ENCODE assay signal across 18 cellular contexts in the genomic region with DNA sequence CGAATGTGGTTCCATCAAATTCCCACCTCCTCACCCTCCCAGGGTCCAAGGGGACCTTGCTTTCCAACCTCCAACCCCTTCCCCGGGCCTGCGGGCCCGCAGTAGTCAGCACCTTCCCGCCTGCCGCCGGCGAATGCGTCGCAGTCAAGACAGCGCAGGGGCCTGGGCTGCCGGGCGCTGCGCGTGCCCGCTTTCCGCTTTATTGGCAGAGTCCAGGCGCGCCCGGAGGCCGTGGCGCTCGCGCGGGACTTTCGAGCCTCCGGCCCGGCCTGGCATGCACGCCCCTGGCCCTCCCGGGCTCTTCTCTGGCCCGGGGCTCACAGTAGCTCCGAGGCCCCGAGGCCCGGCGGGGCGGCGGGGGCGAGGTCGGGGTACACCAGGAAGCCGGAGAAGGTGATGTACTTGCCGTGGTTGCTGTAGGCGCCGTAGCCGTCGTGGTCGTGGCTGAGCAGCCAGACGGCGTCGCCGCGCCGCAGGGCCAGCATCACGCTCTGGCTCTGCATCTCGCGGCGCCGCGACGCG. TPM values are rescaled to one million over a fixed set of nuclear protein-coding genes. Genes with fewer than 3 reads are reported as not detected.
DNase-seq lines count a peak whose midpoint lies in the region; ATAC-seq, FAIRE-seq and TF ChIP-seq lines count a peak whose summit lies in the region.
"Had no signal": no experiment of that assay in that cellular context is flagged by ENCODE, and none has a peak within 500 bp of the region (broad histone marks: within the 10 kb centered on the region; RNA-seq: fewer than 3 reads in every experiment).

No MANE protein-coding gene starts in this region.

- H3K36me3 ChIP-seq in HepG2 (replicated peaks in 1 of 2; ENCODE audit: control insufficient read depth in 1 of 2, insufficient read depth in 2 of 2, low read length in 2 of 2) = no peaks in the 10 kb centered on the region; a peak in 1 of 5 replicates
- H3K36me3 ChIP-seq in right lobe of liver = peaks cover 0 to 6% (median 0%) of the 10 kb centered on the region in 4 donors
- peaks cover 0 to 12% of the 10 kb centered on the region in 2 donors for H3K36me3 ChIP-seq in psoas muscle (ENCODE audit: insufficient read depth in 1 of 2, low read depth in 1 of 2)

- H3K9me3 ChIP-seq in HepG2 (ENCODE audit: low read length) = no peaks in the 10 kb centered on the region
- no peaks in the 10 kb centered on the region for H3K9me3 ChIP-seq in right lobe of liver
- no peaks in the 10 kb centered on the region for H3K9me3 ChIP-seq in psoas muscle
- H3K9me3 ChIP-seq: A549, body of pancreas had no signal

- H3K4me1 ChIP-seq in HepG2 (ENCODE audit: insufficient read depth, low read length) = peaks cover 65% of the 10 kb centered on the region
- H3K4me1 ChIP-seq in right lobe of liver = peaks cover 0 to 3% (median 0%) of the 10 kb centered on the region in 4 donors
- H3K4me1 ChIP-seq in psoas muscle = no peaks in the 10 kb centered on the region

- no TSS peak for BruUV-seq in HepG2 (replicated peaks; lab: Mats Ljungman, UMichigan)

- no peak for ATAC-seq in HepG2
- no peak for ATAC-seq in right lobe of liver
- peak; percentile 19 for ATAC-seq in left ventricle myocardium superior
- ATAC-seq in psoas muscle = peak in 1 of 4 donors; percentile 38
- no peak for ATAC-seq in GM18505 (IDR thresholded peaks at IDR 0.05; ENCODE audit: unreplicated experiment)
- ATAC-seq in GM21529 (IDR thresholded peaks at IDR 0.05; ENCODE audit: unreplicated experiment) = no peak
- ATAC-seq in GM21526 (IDR thresholded peaks at IDR 0.05; ENCODE audit: low FRiP score, unreplicated experiment) = no peak
- ATAC-seq: A549, body of pancreas, T-helper 17 cell had no signal

- WGBS in HepG2 (ENCODE audit: low lambda C conversion rate) = 96% methylated on average over 44 of the region's 60 CpGs
- no CpG with 5 or more reads among the region's 60 CpGs for WGBS in right lobe of liver (ENCODE audit: insufficient coverage, low coverage, low lambda C conversion rate, missing lambda C conversion rate)
- 30 to 33% (median 32%) methylated on average over 53 to 60 of the region's 60 CpGs for WGBS in psoas muscle, 3 donors

- H3K9ac ChIP-seq in HepG2 (ENCODE audit: insufficient read depth, low read depth, low read length) = no peak overlapping the region

- TF ChIP-seq EP300 in HepG2 (IDR thresholded peaks at IDR 0.05; ENCODE audit: low read depth in 2 of 2, low read length in 2 of 2) = no peak
- no peak for TF ChIP-seq EP300 in HepG2 (CRISPR knock-in tag; IDR thresholded peaks at IDR 0.05; ENCODE audit: borderline replicate concordance)

- no peak overlapping the region for H3K4me2 ChIP-seq in HepG2 (ENCODE audit: low read depth, low read length)
- H3K4me2 ChIP-seq: A549 had no signal

- TF ChIP-seq RAD21 in HepG2 (CRISPR knock-in tag; IDR thresholded peaks at IDR 0.05) = no peak

- CTCF ChIA-PET in HepG2 (lab: Yijun Ruan, JAX; ENCODE audit: low intra/inter-chr PET ratio, low total read pairs) = no interaction called here

- H3K27ac ChIP-seq in HepG2 (ENCODE audit: extremely low read length, insufficient read depth, low read length) (no peak overlapping the region), right lobe of liver (no peak overlapping the region), psoas muscle (no peak overlapping the region)
- H3K27ac ChIP-seq: A549, body of pancreas, epithelial cell of prostate had no signal

- H3K4me3 ChIP-seq in HepG2 (replicated peaks in 1 of 3; ENCODE audit: insufficient read depth in 1 of 3, low read depth in 2 of 3, low read length in 3 of 3) = no peak overlapping the region
- H3K4me3 ChIP-seq in right lobe of liver = no peak overlapping the region
- peak overlapping the region; percentile 53 for H3K4me3 ChIP-seq in psoas muscle
- H3K4me3 ChIP-seq: A549, body of pancreas had no signal

- H2AFZ ChIP-seq in HepG2 (ENCODE audit: low read length) = no peak overlapping the region

- intact Hi-C loops in HepG2 (cut with micrococcal nuclease; ENCODE audit: unreplicated experiment) = loop anchor here (5.0 kb wide), 1 partner anchor 522 kb away; no protein-coding TSS in a partner anchor
- intact Hi-C loops in right lobe of liver (cut with DNase I) = no loop called here
- intact Hi-C loops in left ventricle myocardium superior (cut with micrococcal nuclease) = no loop called here
- intact Hi-C loops in psoas muscle (cut with DNase I) = no loop called here

- DNase-seq in HepG2 (ENCODE audit: low spot score) (no peak), right lobe of liver (no peak), left ventricle myocardium superior (peak; percentile 49), psoas muscle (no peak), GM19239 (ENCODE audit: insufficient read length, low spot score) (no peak)
- DNase-seq: activated CD4-positive, alpha-beta T cell treated with anti-CD3 and anti-CD28 coated beads for 48 hours; body of pancreas; COR-L47; NCI-H1105; NCI-H524 treated with DMSO at 0.1 percent for 48 hours; RPMI8226; T-helper 17 cell had no signal

- no peak for TF ChIP-seq CTCF in HepG2 (CRISPR knock-in tag; IDR thresholded peaks at IDR 0.05)
- TF ChIP-seq CTCF in right lobe of liver (IDR thresholded peaks at IDR 0.05) = no peak
- no peak for TF ChIP-seq CTCF in psoas muscle (IDR thresholded peaks at IDR 0.05)

- H4K20me1 ChIP-seq in HepG2 (ENCODE audit: insufficient read depth, low read length) = no peaks in the 10 kb centered on the region

- H3K79me2 ChIP-seq in HepG2 (ENCODE audit: insufficient read depth, low read length) = no peaks in the 10 kb centered on the region

- FAIRE-seq in HepG2 (lab: Jason Lieb, UNC) (no peak), GM19239 (lab: Jason Lieb, UNC) (no peak)
- FAIRE-seq: A549 had no signal

- in situ Hi-C loops in HepG2 (cut with HindIII; ENCODE audit: extremely low pct_ligation_motif_present, low pct_unique_long_range_greater_than_20kb) = no loop called here

- H3K27me3 ChIP-seq in HepG2 (ENCODE audit: control insufficient read depth in 1 of 2, insufficient read depth in 2 of 2, low read length in 2 of 2) (peaks cover 2 to 17% of the 10 kb centered on the region in 2 experiments), right lobe of liver (peaks cover 0 to 9% of the 10 kb centered on the region in 2 donors), psoas muscle (ENCODE audit: insufficient read depth in 3 of 3, low read length in 2 of 3) (peaks cover 0 to 51% (median 23%) of the 10 kb centered on the region in 3 donors)

- POLR2A ChIA-PET in HepG2 (lab: Yijun Ruan, JAX) = no interaction called here

- TF ChIP-seq POLR2A in HepG2 (IDR thresholded peaks at IDR 0.05; ENCODE audit: insufficient read depth in 1 of 2, low read depth in 2 of 2, low read length in 2 of 2) (no peak), right lobe of liver (IDR thresholded peaks at IDR 0.05) (no peak), GM18505 (IDR thresholded peaks at IDR 0.05; ENCODE audit: borderline replicate concordance, extremely low read depth, insufficient read depth, insufficient read length) (no peak)

RNA-seq across cellular contexts. Expression of a gene that starts 3.1 kb away (rescaled TPM):
- total RNA-seq in HepG2 (2016; rRNA removed; fragmentation: Illumina TruSeq; extraction: Trizol) = 0.40 and 0.42 TPM in 2 replicates
- total RNA-seq in HepG2 (2016; cell fraction: cytosol; rRNA removed; fragmentation: Illumina TruSeq; extraction: Trizol; ENCODE audit: low read depth) = 0.30 and 0.44 TPM in 2 replicates
- 0.26 TPM in 1 of 2 replicates, not detected in the other for total RNA-seq in HepG2 (2016; cell fraction: insoluble cytoplasmic fraction; rRNA removed; fragmentation: Illumina TruSeq; extraction: Trizol)
- total RNA-seq in HepG2 (2016; cell fraction: membrane; rRNA removed; fragmentation: Illumina TruSeq; extraction: Trizol) = 0.31 and 0.34 TPM in 2 replicates
- total RNA-seq in HepG2 (2016; cell fraction: nucleus; rRNA removed; fragmentation: Illumina TruSeq; extraction: Trizol) = 0.34 and 0.37 TPM in 2 replicates
- polyA plus RNA-seq in HepG2 (2011; rRNA removed) = 0.72 and 1.0 TPM in 2 replicates
- 0.46 and 0.60 TPM in 2 replicates for polyA plus RNA-seq in HepG2 (2011; cell fraction: cytosol; rRNA removed)
- 2.4 and 3.5 TPM in 2 replicates for polyA plus RNA-seq in HepG2 (2011; cell fraction: nucleus; rRNA removed)
- polyA plus RNA-seq in HepG2 (2012) = 0.45 and 0.86 TPM in 2 replicates
- 0.21 and 0.43 TPM in 2 replicates for polyA plus RNA-seq in HepG2 (2016; cell fraction: cytosol; fragmentation: Illumina TruSeq; extraction: Trizol; ENCODE audit: low read depth)
- polyA plus RNA-seq in HepG2 (2016; cell fraction: insoluble cytoplasmic fraction; fragmentation: Illumina TruSeq; extraction: Trizol; ENCODE audit: low read depth) = 0.16 TPM in 1 of 2 replicates, not detected in the other
- 0.38 and 0.40 TPM in 2 replicates for polyA plus RNA-seq in HepG2 (2016; cell fraction: membrane; fragmentation: Illumina TruSeq; extraction: Trizol; ENCODE audit: low read depth)
- 0.56 and 0.70 TPM in 2 replicates for polyA plus RNA-seq in HepG2 (2016; cell fraction: nucleus; fragmentation: Illumina TruSeq; extraction: Trizol; ENCODE audit: insufficient read depth, low read depth)
- polyA minus RNA-seq in HepG2 (2011; rRNA and poly(A)+ RNA removed; ENCODE audit: low replicate concordance) = 0.23 and 1.0 TPM in 2 replicates
- not detected in 2 replicates for polyA minus RNA-seq in HepG2 (2011; cell fraction: cytosol; rRNA and poly(A)+ RNA removed)
- polyA minus RNA-seq in HepG2 (2011; cell fraction: nucleus; rRNA and poly(A)+ RNA removed) = 0.52 and 0.75 TPM in 2 replicates
- total RNA-seq in right lobe of liver = not detected
- not detected for total RNA-seq in left ventricle myocardium superior
- under 1 TPM in 2 of 4 donors, not detected in 2; 0.15 to 0.26 TPM for total RNA-seq in psoas muscle
- polyA plus RNA-seq in psoas muscle = under 1 TPM; 0.04 to 0.51 (median 0.08) TPM
- total RNA-seq: HT1080 had no signal
- polyA plus RNA-seq: A549 had no signal

RNA-seq across cellular contexts. Expression of a gene that starts 4.6 kb away (rescaled TPM):
- not detected in 2 replicates for total RNA-seq in HepG2 (2016; rRNA removed; fragmentation: Illumina TruSeq; extraction: Trizol)
- total RNA-seq in HepG2 (2016; cell fraction: cytosol; rRNA removed; fragmentation: Illumina TruSeq; extraction: Trizol; ENCODE audit: low read depth) = not detected in 2 replicates
- 0.17 TPM in 1 of 2 replicates, not detected in the other for total RNA-seq in HepG2 (2016; cell fraction: insoluble cytoplasmic fraction; rRNA removed; fragmentation: Illumina TruSeq; extraction: Trizol)
- total RNA-seq in HepG2 (2016; cell fraction: membrane; rRNA removed; fragmentation: Illumina TruSeq; extraction: Trizol) = not detected in 2 replicates
- total RNA-seq in HepG2 (2016; cell fraction: nucleus; rRNA removed; fragmentation: Illumina TruSeq; extraction: Trizol) = not detected in 2 replicates
- 0.07 TPM in 1 of 2 replicates, not detected in the other for polyA plus RNA-seq in HepG2 (2011; rRNA removed)
- 0.05 TPM in 1 of 2 replicates, not detected in the other for polyA plus RNA-seq in HepG2 (2011; cell fraction: cytosol; rRNA removed)
- polyA plus RNA-seq in HepG2 (2011; cell fraction: nucleus; rRNA removed) = 0.10 and 0.18 TPM in 2 replicates
- 0.23 TPM in 1 of 2 replicates, not detected in the other for polyA plus RNA-seq in HepG2 (2012)
- polyA plus RNA-seq in HepG2 (2016; cell fraction: cytosol; fragmentation: Illumina TruSeq; extraction: Trizol; ENCODE audit: low read depth) = not detected in 2 replicates
- not detected in 2 replicates for polyA plus RNA-seq in HepG2 (2016; cell fraction: insoluble cytoplasmic fraction; fragmentation: Illumina TruSeq; extraction: Trizol; ENCODE audit: low read depth)
- polyA plus RNA-seq in HepG2 (2016; cell fraction: membrane; fragmentation: Illumina TruSeq; extraction: Trizol; ENCODE audit: low read depth) = not detected in 2 replicates
- polyA plus RNA-seq in HepG2 (2016; cell fraction: nucleus; fragmentation: Illumina TruSeq; extraction: Trizol; ENCODE audit: insufficient read depth, low read depth) = not detected in 2 replicates
- polyA minus RNA-seq in HepG2 (2011; rRNA and poly(A)+ RNA removed; ENCODE audit: low replicate concordance) = not detected in 2 replicates
- not detected in 2 replicates for polyA minus RNA-seq in HepG2 (2011; cell fraction: cytosol; rRNA and poly(A)+ RNA removed)
- not detected in 2 replicates for polyA minus RNA-seq in HepG2 (2011; cell fraction: nucleus; rRNA and poly(A)+ RNA removed)
- under 1 TPM in 3 of 6 experiments, not detected in 3; 0.21 to 0.44 (median 0.26) TPM for total RNA-seq in right lobe of liver
- total RNA-seq in left ventricle myocardium superior = not detected
- total RNA-seq in psoas muscle = under 1 TPM in 3 of 4 donors, not detected in 1; 0.27 to 0.42 (median 0.39) TPM
- polyA plus RNA-seq in psoas muscle = under 1 TPM; 0.19 to 0.70 (median 0.20) TPM
- total RNA-seq: HT1080 had no signal
- polyA plus RNA-seq: A549 had no signal

RNA-seq across cellular contexts. Expression of a gene that starts 10.7 kb away (rescaled TPM):
- total RNA-seq in HepG2 (2016; rRNA removed; fragmentation: Illumina TruSeq; extraction: Trizol) (151 and 177 TPM in 2 replicates), right lobe of liver (10 to 100 TPM; 53.3 to 64.1 (median 58.2) TPM), left ventricle myocardium superior (319 TPM), psoas muscle (100 to 1,000 TPM; 160 to 285 (median 188) TPM)
- 63.9 and 66.7 TPM in 2 replicates for total RNA-seq in HepG2 (2016; cell fraction: cytosol; rRNA removed; fragmentation: Illumina TruSeq; extraction: Trizol; ENCODE audit: low read depth)
- total RNA-seq in HepG2 (2016; cell fraction: insoluble cytoplasmic fraction; rRNA removed; fragmentation: Illumina TruSeq; extraction: Trizol) = 156 and 192 TPM in 2 replicates
- total RNA-seq in HepG2 (2016; cell fraction: membrane; rRNA removed; fragmentation: Illumina TruSeq; extraction: Trizol) = 73.2 and 73.9 TPM in 2 replicates
- 95.2 and 101 TPM in 2 replicates for total RNA-seq in HepG2 (2016; cell fraction: nucleus; rRNA removed; fragmentation: Illumina TruSeq; extraction: Trizol)
- polyA plus RNA-seq in HepG2 (2011; rRNA removed) (136 and 184 TPM in 2 replicates), psoas muscle (100 to 1,000 TPM; 225 to 528 (median 317) TPM)
- 250 and 309 TPM in 2 replicates for polyA plus RNA-seq in HepG2 (2011; cell fraction: cytosol; rRNA removed)
- 121 and 147 TPM in 2 replicates for polyA plus RNA-seq in HepG2 (2011; cell fraction: nucleus; rRNA removed)
- 68.1 and 104 TPM in 2 replicates for polyA plus RNA-seq in HepG2 (2012)
- 59.5 and 64.2 TPM in 2 replicates for polyA plus RNA-seq in HepG2 (2016; cell fraction: cytosol; fragmentation: Illumina TruSeq; extraction: Trizol; ENCODE audit: low read depth)
- polyA plus RNA-seq in HepG2 (2016; cell fraction: insoluble cytoplasmic fraction; fragmentation: Illumina TruSeq; extraction: Trizol; ENCODE audit: low read depth) = 207 and 214 TPM in 2 replicates
- 60.1 and 66.7 TPM in 2 replicates for polyA plus RNA-seq in HepG2 (2016; cell fraction: membrane; fragmentation: Illumina TruSeq; extraction: Trizol; ENCODE audit: low read depth)
- polyA plus RNA-seq in HepG2 (2016; cell fraction: nucleus; fragmentation: Illumina TruSeq; extraction: Trizol; ENCODE audit: insufficient read depth, low read depth) = 195 and 196 TPM in 2 replicates
- polyA minus RNA-seq in HepG2 (2011; rRNA and poly(A)+ RNA removed; ENCODE audit: low replicate concordance) = 139 and 344 TPM in 2 replicates
- polyA minus RNA-seq in HepG2 (2011; cell fraction: cytosol; rRNA and poly(A)+ RNA removed) = 32.1 and 32.6 TPM in 2 replicates
- 45.3 and 46.7 TPM in 2 replicates for polyA minus RNA-seq in HepG2 (2011; cell fraction: nucleus; rRNA and poly(A)+ RNA removed)

RNA-seq across cellular contexts. Expression of a gene that starts 10.8 kb away (rescaled TPM):
- total RNA-seq in HepG2 (2016; rRNA removed; fragmentation: Illumina TruSeq; extraction: Trizol) = 12.8 and 16.3 TPM in 2 replicates
- 1.7 and 3.2 TPM in 2 replicates for total RNA-seq in HepG2 (2016; cell fraction: cytosol; rRNA removed; fragmentation: Illumina TruSeq; extraction: Trizol; ENCODE audit: low read depth)
- total RNA-seq in HepG2 (2016; cell fraction: insoluble cytoplasmic fraction; rRNA removed; fragmentation: Illumina TruSeq; extraction: Trizol) = 11.8 and 15.3 TPM in 2 replicates
- 4.6 and 5.3 TPM in 2 replicates for total RNA-seq in HepG2 (2016; cell fraction: membrane; rRNA removed; fragmentation: Illumina TruSeq; extraction: Trizol)
- 6.6 and 6.7 TPM in 2 replicates for total RNA-seq in HepG2 (2016; cell fraction: nucleus; rRNA removed; fragmentation: Illumina TruSeq; extraction: Trizol)
- 8.5 and 10.4 TPM in 2 replicates for polyA plus RNA-seq in HepG2 (2011; rRNA removed)
- 10.7 and 10.9 TPM in 2 replicates for polyA plus RNA-seq in HepG2 (2011; cell fraction: cytosol; rRNA removed)
- 4.4 and 5.2 TPM in 2 replicates for polyA plus RNA-seq in HepG2 (2011; cell fraction: nucleus; rRNA removed)
- 6.3 and 8.1 TPM in 2 replicates for polyA plus RNA-seq in HepG2 (2012)
- 0.88 and 1.1 TPM in 2 replicates for polyA plus RNA-seq in HepG2 (2016; cell fraction: cytosol; fragmentation: Illumina TruSeq; extraction: Trizol; ENCODE audit: low read depth)
- polyA plus RNA-seq in HepG2 (2016; cell fraction: insoluble cytoplasmic fraction; fragmentation: Illumina TruSeq; extraction: Trizol; ENCODE audit: low read depth) = 13.5 and 13.9 TPM in 2 replicates
- polyA plus RNA-seq in HepG2 (2016; cell fraction: membrane; fragmentation: Illumina TruSeq; extraction: Trizol; ENCODE audit: low read depth) = 2.7 and 3.1 TPM in 2 replicates
- 7.0 and 7.3 TPM in 2 replicates for polyA plus RNA-seq in HepG2 (2016; cell fraction: nucleus; fragmentation: Illumina TruSeq; extraction: Trizol; ENCODE audit: insufficient read depth, low read depth)
- polyA minus RNA-seq in HepG2 (2011; rRNA and poly(A)+ RNA removed; ENCODE audit: low replicate concordance) = 23.9 and 78.0 TPM in 2 replicates
- 6.1 and 7.7 TPM in 2 replicates for polyA minus RNA-seq in HepG2 (2011; cell fraction: cytosol; rRNA and poly(A)+ RNA removed)
- polyA minus RNA-seq in HepG2 (2011; cell fraction: nucleus; rRNA and poly(A)+ RNA removed) = 6.1 and 6.6 TPM in 2 replicates
- total RNA-seq in right lobe of liver = 1 to 10 TPM; 6.5 to 9.2 (median 7.3) TPM
- total RNA-seq in left ventricle myocardium superior = 13.2 TPM
- 10 to 100 TPM; 14.4 to 19.7 (median 17.2) TPM for total RNA-seq in psoas muscle
- polyA plus RNA-seq in psoas muscle = 10 to 100 TPM; 12.0 to 23.1 (median 19.1) TPM

RNA-seq across cellular contexts. Expression of a gene that starts 24.2 kb away (rescaled TPM):
- 91.5 and 129 TPM in 2 replicates for total RNA-seq in HepG2 (2016; rRNA removed; fragmentation: Illumina TruSeq; extraction: Trizol)
- total RNA-seq in HepG2 (2016; cell fraction: cytosol; rRNA removed; fragmentation: Illumina TruSeq; extraction: Trizol; ENCODE audit: low read depth) = 298 and 321 TPM in 2 replicates
- total RNA-seq in HepG2 (2016; cell fraction: insoluble cytoplasmic fraction; rRNA removed; fragmentation: Illumina TruSeq; extraction: Trizol) = 81.6 and 129 TPM in 2 replicates
- 276 and 295 TPM in 2 replicates for total RNA-seq in HepG2 (2016; cell fraction: membrane; rRNA removed; fragmentation: Illumina TruSeq; extraction: Trizol)
- total RNA-seq in HepG2 (2016; cell fraction: nucleus; rRNA removed; fragmentation: Illumina TruSeq; extraction: Trizol) = 68.5 and 73.1 TPM in 2 replicates
- 55.6 and 59.4 TPM in 2 replicates for polyA plus RNA-seq in HepG2 (2011; rRNA removed)
- 75.6 and 88.6 TPM in 2 replicates for polyA plus RNA-seq in HepG2 (2011; cell fraction: cytosol; rRNA removed)
- 25.5 and 28.0 TPM in 2 replicates for polyA plus RNA-seq in HepG2 (2011; cell fraction: nucleus; rRNA removed)
- 46.9 and 52.6 TPM in 2 replicates for polyA plus RNA-seq in HepG2 (2012)
- polyA plus RNA-seq in HepG2 (2016; cell fraction: cytosol; fragmentation: Illumina TruSeq; extraction: Trizol; ENCODE audit: low read depth) = 363 and 406 TPM in 2 replicates
- polyA plus RNA-seq in HepG2 (2016; cell fraction: insoluble cytoplasmic fraction; fragmentation: Illumina TruSeq; extraction: Trizol; ENCODE audit: low read depth) = 80.1 and 94.0 TPM in 2 replicates
- polyA plus RNA-seq in HepG2 (2016; cell fraction: membrane; fragmentation: Illumina TruSeq; extraction: Trizol; ENCODE audit: low read depth) = 256 and 270 TPM in 2 replicates
- polyA plus RNA-seq in HepG2 (2016; cell fraction: nucleus; fragmentation: Illumina TruSeq; extraction: Trizol; ENCODE audit: insufficient read depth, low read depth) = 125 and 127 TPM in 2 replicates
- 42.4 and 68.4 TPM in 2 replicates for polyA minus RNA-seq in HepG2 (2011; rRNA and poly(A)+ RNA removed; ENCODE audit: low replicate concordance)
- 19.5 and 22.2 TPM in 2 replicates for polyA minus RNA-seq in HepG2 (2011; cell fraction: cytosol; rRNA and poly(A)+ RNA removed)
- polyA minus RNA-seq in HepG2 (2011; cell fraction: nucleus; rRNA and poly(A)+ RNA removed) = 21.8 and 25.0 TPM in 2 replicates
- 100 to 1,000 TPM in 1 of 6 experiments, 10 to 100 TPM in 5; 14.7 to 118 (median 20.5) TPM for total RNA-seq in right lobe of liver
- total RNA-seq in left ventricle myocardium superior = 14.9 TPM
- 10 to 100 TPM; 20.9 to 37.8 (median 27.0) TPM for total RNA-seq in psoas muscle
- polyA plus RNA-seq in psoas muscle = 10 to 100 TPM; 34.5 to 40.3 (median 38.7) TPM
